In genomic region chr2:62586981-62587380, GRCh38 we compare ENCODE assay signal across 13 cellular contexts.
DNase-seq lines count a peak whose midpoint lies in the region; ATAC-seq and TF ChIP-seq lines count a peak whose summit lies in the region.
"Had no signal": no experiment of that assay in that cellular context is flagged by ENCODE, and none has a peak within 500 bp of the region (broad histone marks: within the 10 kb centered on the region; RNA-seq: fewer than 3 reads in every experiment).

No MANE protein-coding gene starts in this region.

- no peaks in the 10 kb centered on the region for H3K27me3 Mint-ChIP-seq in chondrocyte (ENCODE audit: low read depth)

- peaks cover 6% of the 10 kb centered on the region for H3K9me3 Mint-ChIP-seq in chondrocyte (ENCODE audit: low read depth)
- H3K9me3 Mint-ChIP-seq: activated T-helper 2 cell treated with anti-CD3 and anti-CD28 coated beads, Interferon-gamma antibody, Interleukin-2, Interleukin-4, amounts not matched to agents 10 μg/mL and 5 μg/mL and 100 μg/mL, durations not matched to agents 14 hours and 24 hours and 36 hours had no signal

- H3K36me3 Mint-ChIP-seq in chondrocyte (ENCODE audit: low read depth) = peaks cover 5% of the 10 kb centered on the region

- H3K36me3 ChIP-seq in colonic mucosa = no peaks in the 10 kb centered on the region

- H3K4me1 ChIP-seq in foreskin keratinocyte (peaks cover 6% of the 10 kb centered on the region), colonic mucosa (no peaks in the 10 kb centered on the region)

- H3K9me3 ChIP-seq in colonic mucosa = no peaks in the 10 kb centered on the region

- CTCF ChIA-PET in AG04449 (lab: Yijun Ruan, JAX) = interaction anchor here (1.6 to 1.7 kb wide), 2 partner anchors 129 to 130 kb away, joined by 5 to 6 read pairs; no protein-coding TSS in a partner anchor

- H3K27ac Mint-ChIP-seq in chondrocyte (ENCODE audit: unreplicated experiment) = no peak overlapping the region
- H3K27ac Mint-ChIP-seq: activated T-helper 2 cell treated with anti-CD3 and anti-CD28 coated beads, Interferon-gamma antibody, Interleukin-2, Interleukin-4, amounts not matched to agents 10 μg/mL and 5 μg/mL and 100 μg/mL, durations not matched to agents 14 hours and 24 hours and 36 hours had no signal

- H3K9ac ChIP-seq in colonic mucosa (ENCODE audit: low read depth in 2 of 2, low read length in 2 of 2) = no peak overlapping the region

- peaks cover 17% of the 10 kb centered on the region for H3K4me1 Mint-ChIP-seq in chondrocyte (ENCODE audit: low read depth)

- TF ChIP-seq CTCF in AG04449 (IDR thresholded peaks at IDR 0.05; ENCODE audit: insufficient read depth, low read length, missing control alignments) (no peak), foreskin keratinocyte (conservative IDR thresholded peaks at IDR 0.05) (no peak), chondrocyte (IDR thresholded peaks at IDR 0.05) (no peak), colonic mucosa (IDR thresholded peaks at IDR 0.05) (no peak)

- H3K4me3 ChIP-seq in AG04449 (ENCODE audit: low read depth, low read length) (no peak overlapping the region), colonic mucosa (no peak overlapping the region)
- H3K4me3 ChIP-seq: hepatocyte had no signal

- no peaks in the 10 kb centered on the region for H3K27me3 ChIP-seq in foreskin keratinocyte
- H3K27me3 ChIP-seq in colonic mucosa = no peaks in the 10 kb centered on the region
- H3K27me3 ChIP-seq: hepatocyte had no signal

- intact Hi-C loops in colonic mucosa (cut with DNase I) = no loop called here

- POLR2A ChIA-PET in AG04449 (lab: Yijun Ruan, JAX) = interaction anchor here (0.7 to 0.9 kb wide), 2 partner anchors 9 to 1628 kb away, joined by 3 read pairs; no protein-coding TSS in a partner anchor

- H3K27ac ChIP-seq in foreskin keratinocyte (no peak overlapping the region), colonic mucosa (no peak overlapping the region)
- H3K27ac ChIP-seq: hepatocyte had no signal

- H3K4me3 Mint-ChIP-seq in chondrocyte (ENCODE audit: unreplicated experiment) = no peak overlapping the region

- DNase-seq in AG04449 (ENCODE audit: low read depth, low spot score) = peak; percentile 40
- peak; percentile 46 for DNase-seq in SIG-M5 (lab: John Stamatoyannopoulos, UW)
- DNase-seq in foreskin keratinocyte = peak in 1 of 2 donors; percentile 52
- DNase-seq in chondrocyte (ENCODE audit: low spot score) = no peak
- no peak for DNase-seq in colonic mucosa
- DNase-seq: cortex of kidney, NCI-H1417 had no signal

- ATAC-seq in GM21423 (IDR thresholded peaks at IDR 0.05; ENCODE audit: unreplicated experiment) (peak; percentile 69), foreskin keratinocyte (peak; percentile 35), HG02642 (IDR thresholded peaks at IDR 0.05; ENCODE audit: poor library complexity, unreplicated experiment) (no peak), HG02870 (IDR thresholded peaks at IDR 0.05; ENCODE audit: unreplicated experiment) (no peak)
- ATAC-seq: activated CD4-positive, CD25-positive, alpha-beta regulatory T cell treated with anti-CD3 and anti-CD28 coated beads, Interleukin-2, amount 50 U/mL, for 24 hours had no signal

Comparison
In these comparisons a context has a peak if more than half of its experiments do, and no peak if none do; other contexts are left out.
1. DNase-seq: peak in AG04449 (single experiment) and SIG-M5 (single experiment); none in chondrocyte (single experiment) and colonic mucosa (single experiment).
2. ATAC-seq: peak in GM21423 (single experiment) and foreskin keratinocyte (single experiment); none in HG02642 (single experiment) and HG02870 (single experiment).